Comparison of ENCODE assay signal across 20 cellular contexts in genomic region chr15:62436235-62436634, GRCh38. TPM values are rescaled to one million over a fixed set of nuclear protein-coding genes. Genes with fewer than 3 reads are reported as not detected.
"Had no signal": no experiment of that assay in that cellular context is flagged by ENCODE, and none has a peak within 500 bp of the region (broad histone marks: within the 10 kb centered on the region; RNA-seq: fewer than 3 reads in every experiment).

No MANE protein-coding gene starts in this region.

- H3K36me3 ChIP-seq: heart right ventricle, left ventricle myocardium inferior, lower lobe of right lung, neutrophil, upper lobe of left lung, uterus had no signal

- H3K27ac Mint-ChIP-seq: dendritic cell treated with granulocyte-macrophage colony-stimulating factor and Interleukin-4, amounts not matched to agents 40 ng/mL and 50 ng/mL, for 4 days; endodermal cell; memory B cell; naive thymus-derived CD4-positive, alpha-beta T cell had no signal

- DNase-seq: cerebellar nuclear complex; endodermal cell; erythroblast; foreskin keratinocyte; heart right ventricle; hypothalamus; kidney glomerular epithelial cell; left ventricle myocardium inferior; lower lobe of right lung; naive thymus-derived CD4-positive, alpha-beta T cell; nephron progenitor cell; right cardiac atrium; stimulated activated CD4-positive, alpha-beta T cell treated with anti-CD3 and anti-CD28 coated beads, Interleukin-2, amount 100 ng/mL, for 48 hours; stimulated activated naive CD4-positive, alpha-beta T cell treated with Interleukin-2 at 50 U/mL for 16 hours; upper lobe of left lung; uterus had no signal

- H3K4me1 Mint-ChIP-seq: memory B cell; naive thymus-derived CD4-positive, alpha-beta T cell had no signal

- H3K9me3 Mint-ChIP-seq: dendritic cell treated with granulocyte-macrophage colony-stimulating factor and Interleukin-4, amounts not matched to agents 40 ng/mL and 50 ng/mL, for 4 days; endodermal cell; naive thymus-derived CD4-positive, alpha-beta T cell; nephron progenitor cell had no signal

- ATAC-seq: foreskin keratinocyte; lower lobe of right lung; naive thymus-derived CD4-positive, alpha-beta T cell; right cardiac atrium had no signal

- H3K36me3 Mint-ChIP-seq: memory B cell; naive thymus-derived CD4-positive, alpha-beta T cell had no signal

- H3K4me2 ChIP-seq: smooth muscle cell had no signal

- H3K9me3 ChIP-seq: heart right ventricle, left ventricle myocardium inferior, lower lobe of right lung, neutrophil, upper lobe of left lung, uterus had no signal

- H3K4me1 ChIP-seq: foreskin keratinocyte had no signal

- H3K27ac ChIP-seq: foreskin keratinocyte, heart right ventricle, left ventricle myocardium inferior, lower lobe of right lung, neutrophil, upper lobe of left lung, uterus had no signal

- H3K27me3 Mint-ChIP-seq: dendritic cell treated with granulocyte-macrophage colony-stimulating factor and Interleukin-4, amounts not matched to agents 40 ng/mL and 50 ng/mL, for 4 days had no signal

- H3K4me3 ChIP-seq: heart right ventricle, left ventricle myocardium inferior, lower lobe of right lung, smooth muscle cell, upper lobe of left lung, uterus had no signal

- H3K4me3 Mint-ChIP-seq: dendritic cell treated with granulocyte-macrophage colony-stimulating factor and Interleukin-4, amounts not matched to agents 40 ng/mL and 50 ng/mL, for 4 days; endodermal cell; memory B cell; naive thymus-derived CD4-positive, alpha-beta T cell; nephron progenitor cell had no signal

- H3K27me3 ChIP-seq: foreskin keratinocyte, heart right ventricle, neutrophil, upper lobe of left lung, uterus had no signal

RNA-seq across cellular contexts. Expression of gene TLN2, which starts 45.9 kb away (rescaled TPM):
- polyA plus RNA-seq: naive thymus-derived CD4-positive, alpha-beta T cell had no signal
